8 cellular contexts compared by ENCODE assay signal in the genomic region with DNA sequence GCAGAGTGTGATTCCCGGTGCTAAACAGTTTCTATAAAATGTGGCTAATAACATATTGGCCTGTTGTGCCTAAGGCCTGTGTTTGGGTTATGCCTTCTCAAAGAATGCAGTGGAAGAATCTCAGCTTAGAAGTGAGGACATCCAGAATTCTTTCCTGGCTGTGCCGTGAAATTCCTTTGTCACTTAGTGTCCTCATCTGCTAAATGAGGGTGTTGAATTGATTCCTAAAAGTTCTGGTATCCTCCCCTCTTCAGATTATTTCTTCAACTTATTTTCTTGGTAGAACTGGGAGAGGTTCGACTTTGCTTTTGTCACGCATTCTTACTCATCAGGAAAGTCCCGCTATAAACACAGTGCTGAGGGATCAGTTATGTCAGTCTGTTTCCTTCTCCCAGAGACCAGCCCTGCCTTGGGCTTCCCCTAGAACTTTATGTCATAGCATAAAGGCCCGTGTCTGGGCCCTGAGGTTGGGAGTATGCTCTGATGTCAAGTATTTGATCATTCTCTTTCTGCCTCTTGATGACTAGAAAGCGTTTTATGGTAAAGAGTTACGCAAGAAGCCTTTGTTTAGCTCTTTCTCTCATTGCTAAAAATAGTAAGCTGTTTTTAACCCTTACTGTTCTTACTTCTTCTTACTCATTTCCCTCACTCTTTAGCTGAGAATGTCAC. TPM values are rescaled to one million over a fixed set of nuclear protein-coding genes. Genes with fewer than 3 reads are reported as not detected.
A peak's percentile ranks its signal among the peaks of the same experiment; 100 is the strongest.
DNase-seq lines count a peak whose midpoint lies in the region; ATAC-seq and TF ChIP-seq lines count a peak whose summit lies in the region.

No MANE protein-coding gene starts in this region.

- peaks cover 22% of the 10 kb centered on the region for H3F3A ChIP-seq in SU-DHL-6 (ENCODE audit: insufficient read depth)
- H3F3A ChIP-seq in PC-9 (ENCODE audit: insufficient read depth, low read depth): peaks cover 29% of the 10 kb centered on the region

- H2AFZ ChIP-seq in SU-DHL-6 (ENCODE audit: low read depth, low read length, severe bottlenecking): no peak overlapping the region
- no peak overlapping the region for H2AFZ ChIP-seq in PC-9

- H3K79me2 ChIP-seq in SU-DHL-6 (ENCODE audit: insufficient read depth, low read length): peaks cover 54% of the 10 kb centered on the region
- H3K79me2 ChIP-seq in PC-9 (ENCODE audit: low read depth): peaks cover 21% of the 10 kb centered on the region; the same call in 1 of the 2 replicates

- H3K4me1 ChIP-seq in right atrium auricular region (peaks cover 0 to 10% of the 10 kb centered on the region in 2 donors), foreskin keratinocyte (peaks cover 61% of the 10 kb centered on the region), vagina (peaks cover 49% of the 10 kb centered on the region), PC-9 (replicated peaks; ENCODE audit: insufficient read depth) (peaks cover 28% of the 10 kb centered on the region)

- H3K27ac Mint-ChIP-seq in naive thymus-derived CD8-positive, alpha-beta T cell: no peak overlapping the region

- no peaks in the 10 kb centered on the region for H3K27me3 Mint-ChIP-seq in naive thymus-derived CD8-positive, alpha-beta T cell

- H3K36me3 ChIP-seq in right atrium auricular region: peaks cover 19% of the 10 kb centered on the region
- H3K36me3 ChIP-seq in SU-DHL-6 (ENCODE audit: low read length): peaks cover 40% of the 10 kb centered on the region
- H3K36me3 ChIP-seq in vagina: peaks cover 0 to 10% of the 10 kb centered on the region in 2 donors
- peaks cover 40% of the 10 kb centered on the region for H3K36me3 ChIP-seq in PC-9 (ENCODE audit: low read depth)

- CTCF ChIA-PET in PC-9 (lab: Charles Lee): no interaction called here

- H3K4me2 ChIP-seq in SU-DHL-6 (ENCODE audit: low read depth, low read length, poor library complexity, severe bottlenecking) (peak overlapping the region; percentile 26), PC-9 (no peak overlapping the region)

- H3K4me3 ChIP-seq in right atrium auricular region: no peak overlapping the region
- no peak overlapping the region for H3K4me3 ChIP-seq in SU-DHL-6 (ENCODE audit: insufficient read depth, low read length, poor library complexity, severe bottlenecking)
- no peak overlapping the region for H3K4me3 ChIP-seq in vagina
- no peak overlapping the region for H3K4me3 ChIP-seq in PC-9

- H4K20me1 ChIP-seq in SU-DHL-6 (ENCODE audit: low read depth, low read length): peaks cover 5% of the 10 kb centered on the region; the same call in 1 of the 2 replicates
- H4K20me1 ChIP-seq in PC-9 (ENCODE audit: insufficient read depth): no peaks in the 10 kb centered on the region

- no peak overlapping the region for H3K9ac ChIP-seq in SU-DHL-6 (ENCODE audit: low read length)

- ATAC-seq in Right ventricle myocardium inferior (peak; percentile 54), HG02981 (IDR thresholded peaks at IDR 0.05; ENCODE audit: unreplicated experiment) (peak; percentile 61), foreskin keratinocyte (peak; percentile 86)
- ATAC-seq in naive thymus-derived CD8-positive, alpha-beta T cell: no peak

- TF ChIP-seq POLR2A in vagina (IDR thresholded peaks at IDR 0.05): no peak

- POLR2A ChIA-PET in naive thymus-derived CD8-positive, alpha-beta T cell (lab: Charles Lee): interaction anchor here (0.5 kb wide), 1 partner anchor 86 kb away, joined by 3 read pairs; no protein-coding TSS in a partner anchor
- POLR2A ChIA-PET in PC-9 (lab: Charles Lee; ENCODE audit: unreplicated experiment): no interaction called here

- H3K9me3 ChIP-seq in right atrium auricular region: no peaks in the 10 kb centered on the region
- no peaks in the 10 kb centered on the region for H3K9me3 ChIP-seq in SU-DHL-6 (ENCODE audit: insufficient read depth, low read length)
- H3K9me3 ChIP-seq in vagina: no peaks in the 10 kb centered on the region
- peaks cover 5% of the 10 kb centered on the region; the same call in 1 of the 2 replicates for H3K9me3 ChIP-seq in PC-9 (ENCODE audit: insufficient read depth, low read depth)

- H3K27ac ChIP-seq in right atrium auricular region (peak overlapping the region in 1 of 2 donors; percentile 37), SU-DHL-6 (ENCODE audit: low read depth, low read length) (peak overlapping the region; percentile 64), foreskin keratinocyte (peak overlapping the region; percentile 96), vagina (peak overlapping the region; percentile 54), PC-9 (no peak overlapping the region)

- peaks cover 13 to 35% (median 27%) of the 10 kb centered on the region in 4 donors for H3K4me1 Mint-ChIP-seq in naive thymus-derived CD8-positive, alpha-beta T cell

- no peak for TF ChIP-seq CTCF in right atrium auricular region (IDR thresholded peaks at IDR 0.05)
- TF ChIP-seq CTCF in SU-DHL-6 (IDR thresholded peaks at IDR 0.05; ENCODE audit: insufficient read depth, low read length, poor library complexity, severe bottlenecking): no peak
- no peak for TF ChIP-seq CTCF in foreskin keratinocyte (conservative IDR thresholded peaks at IDR 0.05)
- no peak for TF ChIP-seq CTCF in vagina (IDR thresholded peaks at IDR 0.05)
- TF ChIP-seq CTCF in PC-9 (conservative IDR thresholded peaks at IDR 0.05): no peak

- DNase-seq in Right ventricle myocardium inferior (ENCODE audit: missing footprints): no peak
- DNase-seq in right atrium auricular region (ENCODE audit: low spot score): no peak
- DNase-seq in foreskin keratinocyte: peak; percentile 93 to 95
- no peak for DNase-seq in vagina (ENCODE audit: extremely low spot score in 2 of 2)
- DNase-seq in naive thymus-derived CD8-positive, alpha-beta T cell: no peak
- DNase-seq in PC-9: no peak

- peaks cover 48 to 90% (median 71%) of the 10 kb centered on the region in 3 donors for H3K36me3 Mint-ChIP-seq in naive thymus-derived CD8-positive, alpha-beta T cell

- BruUV-seq in PC-9 (replicated peaks; lab: Mats Ljungman, UMichigan): no TSS peak

- H3K9me3 Mint-ChIP-seq in naive thymus-derived CD8-positive, alpha-beta T cell: no peaks in the 10 kb centered on the region

- H3K9me2 ChIP-seq in SU-DHL-6 (replicated peaks; ENCODE audit: insufficient read depth, low read length): no peaks in the 10 kb centered on the region
- H3K9me2 ChIP-seq in PC-9 (ENCODE audit: insufficient read depth): no peaks in the 10 kb centered on the region

- intact Hi-C loops in Right ventricle myocardium inferior (cut with DNase I) (no loop called here), vagina (cut with DNase I) (no loop called here), PC-9 (cut with micrococcal nuclease; ENCODE audit: unreplicated experiment) (no loop called here)

- no peak overlapping the region for H3K4me3 Mint-ChIP-seq in naive thymus-derived CD8-positive, alpha-beta T cell

- H3K27me3 ChIP-seq in right atrium auricular region (no peaks in the 10 kb centered on the region), SU-DHL-6 (ENCODE audit: low read length) (no peaks in the 10 kb centered on the region), foreskin keratinocyte (no peaks in the 10 kb centered on the region), vagina (no peaks in the 10 kb centered on the region), PC-9 (ENCODE audit: insufficient read depth, low read depth) (no peaks in the 10 kb centered on the region)

RNA-seq across cellular contexts. Expression of gene MTAP, which starts 29.5 kb away (rescaled TPM):
- total RNA-seq in Right ventricle myocardium inferior (20.4 TPM), right atrium auricular region (10 to 100 TPM in 1 of 2 donors, 1 to 10 TPM in 1; 9.1 to 10.3 TPM), foreskin keratinocyte (61.9 and 64.3 TPM in 2 replicates), vagina (19.9 TPM), PC-9 (2021) (44.1 and 46.1 TPM in 2 replicates)
- 24.6 and 29.9 TPM in 2 replicates for polyA plus RNA-seq in foreskin keratinocyte
- 10 to 100 TPM; 44.7 to 46.0 TPM for total RNA-seq in naive thymus-derived CD8-positive, alpha-beta T cell
- polyA plus RNA-seq in naive thymus-derived CD8-positive, alpha-beta T cell: 10 to 100 TPM; 11.2 to 20.2 (median 14.2) TPM

Comparison
In these comparisons a context has a peak if more than half of its experiments do, and no peak if none do; other contexts are left out.
1. ATAC-seq: peak in Right ventricle myocardium inferior (single experiment), HG02981 (single experiment) and foreskin keratinocyte (single experiment); none in naive thymus-derived CD8-positive, alpha-beta T cell (0 of 2).
2. DNase-seq: peak in foreskin keratinocyte (2 of 2); none in Right ventricle myocardium inferior (single experiment), right atrium auricular region (single experiment), vagina (0 of 2), naive thymus-derived CD8-positive, alpha-beta T cell (0 of 10) and PC-9 (0 of 2).